1 cellular context compared by ENCODE assay signal in the genomic region with DNA sequence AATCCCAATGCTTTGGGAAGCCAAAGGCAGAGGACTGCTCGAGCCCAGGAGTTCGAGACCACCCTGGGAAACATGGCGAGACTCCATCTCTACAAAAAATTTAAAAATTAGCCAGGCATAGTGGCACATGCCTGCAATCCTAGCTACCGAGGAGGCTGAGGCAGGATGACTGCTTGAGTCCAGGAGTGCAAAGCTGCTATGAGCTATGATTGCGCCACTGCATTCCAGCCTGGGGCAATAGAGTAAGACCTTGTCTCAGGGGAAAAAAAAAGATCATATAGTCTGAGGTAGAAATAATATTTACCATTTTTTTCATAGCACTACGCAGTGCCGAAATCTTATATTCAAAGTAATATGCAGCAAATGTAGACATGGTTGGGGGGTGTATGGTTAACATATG.
TF ChIP-seq lines count a peak whose summit lies in the region.

No MANE protein-coding gene starts in this region.

TF ChIP-seq in HepG2, 621 proteins besides CTCF, POLR2A, EP300 and RAD21 (continued from another document and continues in another):
- TF ChIP-seq ZBTB26 (CRISPR knock-in tag; IDR thresholded peaks at IDR 0.05; ENCODE audit: borderline replicate concordance) = no peak
- TF ChIP-seq TIGD3 (CRISPR knock-in tag; IDR thresholded peaks at IDR 0.05; ENCODE audit: borderline replicate concordance) = no peak
- TF ChIP-seq NFIB (CRISPR knock-in tag; IDR thresholded peaks at IDR 0.05; ENCODE audit: borderline replicate concordance) = no peak
- TF ChIP-seq MEIS1 (CRISPR knock-in tag; IDR thresholded peaks at IDR 0.05; ENCODE audit: borderline replicate concordance) = no peak
- TF ChIP-seq, protein P1, sequence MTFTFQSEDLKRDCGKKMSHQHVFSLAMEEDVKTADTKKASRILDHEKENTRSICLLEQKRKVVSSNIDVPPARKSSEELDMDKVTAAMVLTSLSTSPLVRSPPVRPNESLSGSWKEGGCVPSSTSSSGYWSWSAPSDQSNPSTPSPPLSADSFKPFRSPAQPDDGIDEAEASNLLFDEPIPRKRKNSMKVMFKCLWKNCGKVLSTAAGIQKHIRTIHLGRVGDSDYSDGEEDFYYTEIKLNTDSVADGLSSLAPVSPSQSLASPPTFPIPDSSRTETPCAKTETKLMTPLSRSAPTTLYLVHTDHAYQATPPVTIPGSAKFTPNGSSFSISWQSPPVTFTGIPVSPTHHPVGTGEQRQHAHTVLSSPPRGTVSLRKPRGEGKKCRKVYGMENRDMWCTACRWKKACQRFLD (CRISPR knock-in tag; IDR thresholded peaks at IDR 0.05; ENCODE audit: borderline replicate concordance) = no peak
- peak; percentile 61; the same call in 1 of the 2 replicates for TF ChIP-seq NCOR1 (IDR thresholded peaks at IDR 0.05; ENCODE audit: borderline replicate concordance, low read length)
- TF ChIP-seq PRDM10 (CRISPR knock-in tag; IDR thresholded peaks at IDR 0.05; ENCODE audit: low read depth) = no peak
- TF ChIP-seq ZBTB25 (CRISPR knock-in tag; IDR thresholded peaks at IDR 0.05) = no peak
- peak; percentile 62; the same call in 1 of the 2 replicates for TF ChIP-seq ZNF12 (CRISPR knock-in tag; IDR thresholded peaks at IDR 0.05)
- no peak for TF ChIP-seq ZNF558 (CRISPR knock-in tag; IDR thresholded peaks at IDR 0.05; ENCODE audit: borderline replicate concordance)
- TF ChIP-seq SNAPC2 (CRISPR knock-in tag; IDR thresholded peaks at IDR 0.05) = no peak
- TF ChIP-seq NR2C2 (CRISPR knock-in tag; IDR thresholded peaks at IDR 0.05; ENCODE audit: borderline replicate concordance) = no peak
- TF ChIP-seq ZNF317 (CRISPR knock-in tag; IDR thresholded peaks at IDR 0.05) = 0 out of 2 replicates have a peak, but pooled peaks have one; percentile 16
- TF ChIP-seq ZBTB14 (CRISPR knock-in tag; IDR thresholded peaks at IDR 0.05) = no peak
- TF ChIP-seq TCF12 (IDR thresholded peaks at IDR 0.05) = no peak
- no peak for TF ChIP-seq TCF12 (CRISPR knock-in tag; IDR thresholded peaks at IDR 0.05)
- TF ChIP-seq BRD4 (CRISPR knock-in tag; IDR thresholded peaks at IDR 0.05) = no peak
- peak; percentile 73; the same call in 1 of the 2 replicates for TF ChIP-seq PITX1 (CRISPR knock-in tag; IDR thresholded peaks at IDR 0.05)
- no peak for TF ChIP-seq SMYD3 (CRISPR knock-in tag; IDR thresholded peaks at IDR 0.05)
- no peak for TF ChIP-seq NONO (IDR thresholded peaks at IDR 0.05)
- 0 out of 2 replicates have a peak, but pooled peaks have one; percentile 22 for TF ChIP-seq NONO (CRISPR knock-in tag; conservative IDR thresholded peaks at IDR 0.05)
- no peak for TF ChIP-seq ZNF839 (CRISPR knock-in tag; IDR thresholded peaks at IDR 0.05; ENCODE audit: borderline replicate concordance)
- TF ChIP-seq, protein P2, sequence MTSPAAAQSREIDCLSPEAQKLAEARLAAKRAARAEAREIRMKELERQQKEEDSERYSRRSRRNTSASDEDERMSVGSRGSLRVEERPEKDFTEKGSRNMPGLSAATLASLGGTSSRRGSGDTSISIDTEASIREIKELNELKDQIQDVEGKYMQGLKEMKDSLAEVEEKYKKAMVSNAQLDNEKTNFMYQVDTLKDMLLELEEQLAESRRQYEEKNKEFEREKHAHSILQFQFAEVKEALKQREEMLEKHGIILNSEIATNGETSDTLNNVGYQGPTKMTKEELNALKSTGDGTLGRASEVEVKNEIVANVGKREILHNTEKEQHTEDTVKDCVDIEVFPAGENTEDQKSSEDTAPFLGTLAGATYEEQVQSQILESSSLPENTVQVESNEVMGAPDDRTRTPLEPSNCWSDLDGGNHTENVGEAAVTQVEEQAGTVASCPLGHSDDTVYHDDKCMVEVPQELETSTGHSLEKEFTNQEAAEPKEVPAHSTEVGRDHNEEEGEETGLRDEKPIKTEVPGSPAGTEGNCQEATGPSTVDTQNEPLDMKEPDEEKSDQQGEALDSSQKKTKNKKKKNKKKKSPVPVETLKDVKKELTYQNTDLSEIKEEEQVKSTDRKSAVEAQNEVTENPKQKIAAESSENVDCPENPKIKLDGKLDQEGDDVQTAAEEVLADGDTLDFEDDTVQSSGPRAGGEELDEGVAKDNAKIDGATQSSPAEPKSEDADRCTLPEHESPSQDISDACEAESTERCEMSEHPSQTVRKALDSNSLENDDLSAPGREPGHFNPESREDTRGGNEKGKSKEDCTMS (CRISPR knock-in tag; conservative IDR thresholded peaks at IDR 0.05) = no peak
- no peak for TF ChIP-seq ZNF776 (CRISPR knock-in tag; IDR thresholded peaks at IDR 0.05)
- no peak for TF ChIP-seq ZNF224 (CRISPR knock-in tag; IDR thresholded peaks at IDR 0.05)
- peak; percentile 86 for TF ChIP-seq BCL6 (CRISPR knock-in tag; IDR thresholded peaks at IDR 0.05)
- TF ChIP-seq ZNF75D (CRISPR knock-in tag; IDR thresholded peaks at IDR 0.05; ENCODE audit: borderline replicate concordance) = no peak
- no peak for TF ChIP-seq ELF1 (CRISPR knock-in tag; IDR thresholded peaks at IDR 0.05)
- TF ChIP-seq HOXA3 (CRISPR knock-in tag; IDR thresholded peaks at IDR 0.05) = peak; percentile 81
- TF ChIP-seq STAT5B (CRISPR knock-in tag; IDR thresholded peaks at IDR 0.05) = no peak
- TF ChIP-seq ZNF670 (CRISPR knock-in tag; IDR thresholded peaks at IDR 0.05; ENCODE audit: borderline replicate concordance) = no peak
- TF ChIP-seq BATF2 (CRISPR knock-in tag; IDR thresholded peaks at IDR 0.05) = no peak
- TF ChIP-seq MED1 (CRISPR knock-in tag; IDR thresholded peaks at IDR 0.05) = peak; percentile 49; the same call in 1 of the 2 replicates
- TF ChIP-seq TBL1XR1 (IDR thresholded peaks at IDR 0.05; ENCODE audit: borderline replicate concordance, low read length, partially characterized antibody) = peak; percentile 34
- no peak for TF ChIP-seq NFATC3 (CRISPR knock-in tag; IDR thresholded peaks at IDR 0.05)
- TF ChIP-seq ZNF432 (CRISPR knock-in tag; IDR thresholded peaks at IDR 0.05; ENCODE audit: borderline replicate concordance) = no peak
- no peak for TF ChIP-seq SAFB2 (CRISPR knock-in tag; IDR thresholded peaks at IDR 0.05; ENCODE audit: borderline replicate concordance, low read depth)
- TF ChIP-seq MXI1 (IDR thresholded peaks at IDR 0.05; ENCODE audit: borderline replicate concordance, low read depth, low read length) = no peak
- TF ChIP-seq SYNCRIP (IDR thresholded peaks at IDR 0.05; ENCODE audit: insufficient read depth, low read depth, low read length) = no peak
- peak; percentile 66 for TF ChIP-seq SKI (IDR thresholded peaks at IDR 0.05; ENCODE audit: partially characterized antibody)
- no peak for TF ChIP-seq SMARCE1 (IDR thresholded peaks at IDR 0.05; ENCODE audit: borderline replicate concordance)
- peak; percentile 63; the same call in 1 of the 2 replicates for TF ChIP-seq POGZ (CRISPR knock-in tag; IDR thresholded peaks at IDR 0.05)
- TF ChIP-seq PHF8 (CRISPR knock-in tag; IDR thresholded peaks at IDR 0.05) = no peak
- peak; percentile 98 for TF ChIP-seq CEBPB (IDR thresholded peaks at IDR 0.05; ENCODE audit: borderline replicate concordance, low read depth, low read length)
- TF ChIP-seq E2F1 (CRISPR knock-in tag; IDR thresholded peaks at IDR 0.05) = no peak
- TF ChIP-seq HMG20A (CRISPR knock-in tag; IDR thresholded peaks at IDR 0.05; ENCODE audit: borderline replicate concordance) = peak; percentile 57
- no peak for TF ChIP-seq ZNF138 (CRISPR knock-in tag; IDR thresholded peaks at IDR 0.05; ENCODE audit: low read depth)
- no peak for TF ChIP-seq ZNF605 (CRISPR knock-in tag; IDR thresholded peaks at IDR 0.05)
- TF ChIP-seq ZNF3 (CRISPR knock-in tag; IDR thresholded peaks at IDR 0.05) = peak; percentile 77; the same call in 1 of the 2 replicates
- no peak for TF ChIP-seq SUZ12 (IDR thresholded peaks at IDR 0.05; ENCODE audit: low read depth, low read length)
- TF ChIP-seq ZNF614 (CRISPR knock-in tag; IDR thresholded peaks at IDR 0.05; ENCODE audit: borderline replicate concordance) = peak; percentile 78
- no peak for TF ChIP-seq ZNF468 (CRISPR knock-in tag; IDR thresholded peaks at IDR 0.05)
- no peak for TF ChIP-seq IKZF4 (CRISPR knock-in tag; IDR thresholded peaks at IDR 0.05; ENCODE audit: borderline replicate concordance, low read depth, not compliant biosample characterization)
- no peak for TF ChIP-seq KLF9 (CRISPR knock-in tag; IDR thresholded peaks at IDR 0.05; ENCODE audit: low read depth)
- no peak for TF ChIP-seq NKX3-1 (CRISPR knock-in tag; IDR thresholded peaks at IDR 0.05)
- no peak for TF ChIP-seq MTF2 (CRISPR knock-in tag; IDR thresholded peaks at IDR 0.05; ENCODE audit: borderline replicate concordance)
- TF ChIP-seq, protein P3, sequence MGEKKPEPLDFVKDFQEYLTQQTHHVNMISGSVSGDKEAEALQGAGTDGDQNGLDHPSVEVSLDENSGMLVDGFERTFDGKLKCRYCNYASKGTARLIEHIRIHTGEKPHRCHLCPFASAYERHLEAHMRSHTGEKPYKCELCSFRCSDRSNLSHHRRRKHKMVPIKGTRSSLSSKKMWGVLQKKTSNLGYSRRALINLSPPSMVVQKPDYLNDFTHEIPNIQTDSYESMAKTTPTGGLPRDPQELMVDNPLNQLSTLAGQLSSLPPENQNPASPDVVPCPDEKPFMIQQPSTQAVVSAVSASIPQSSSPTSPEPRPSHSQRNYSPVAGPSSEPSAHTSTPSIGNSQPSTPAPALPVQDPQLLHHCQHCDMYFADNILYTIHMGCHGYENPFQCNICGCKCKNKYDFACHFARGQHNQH (CRISPR knock-in tag; IDR thresholded peaks at IDR 0.05) = no peak
